Comparison of ENCODE assay signal across 8 cellular contexts in the genomic region with DNA sequence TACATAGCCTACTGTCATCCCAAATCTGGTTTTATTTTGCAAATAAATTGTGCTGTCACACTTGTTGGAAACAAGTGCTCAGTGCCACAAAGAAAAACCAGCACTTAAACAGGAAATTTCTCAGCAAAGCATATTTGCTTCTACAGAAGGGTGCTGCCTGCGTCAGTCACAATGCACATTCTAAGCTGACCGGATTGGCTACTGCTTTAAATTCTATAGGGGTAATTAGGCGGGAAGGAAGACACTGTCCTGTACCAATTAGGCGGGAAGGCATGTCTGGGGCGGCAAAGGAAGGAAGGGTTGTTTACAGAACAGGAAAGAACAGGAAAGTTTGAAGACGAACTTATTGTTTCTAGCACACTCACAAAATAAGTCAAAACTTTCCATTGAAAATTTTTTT. TPM values are rescaled to one million over a fixed set of nuclear protein-coding genes. Genes with fewer than 3 reads are reported as not detected.
A peak's percentile ranks its signal among the peaks of the same experiment; 100 is the strongest.
DNase-seq lines count a peak whose midpoint lies in the region; ATAC-seq and TF ChIP-seq lines count a peak whose summit lies in the region.

No MANE protein-coding gene starts in this region.

- H3K27ac ChIP-seq in ACC112 (ENCODE audit: low read depth, low read length) (peak overlapping the region; percentile 64), adrenal gland (peak overlapping the region in 3 of 5 donors; percentile 16 to 55 (median 36)), tibial artery (no peak overlapping the region)

- H3K4me1 ChIP-seq in ACC112 (ENCODE audit: control insufficient read depth, insufficient read depth, low read length, unreplicated experiment) (peaks cover 53% of the 10 kb centered on the region), adrenal gland (replicated peaks in 1 of 2) (peaks cover 0 to 59% of the 10 kb centered on the region in 2 donors), tibial artery (peaks cover 0 to 54% (median 9%) of the 10 kb centered on the region in 4 donors)

- peak; percentile 23 for ATAC-seq in GM19043 (IDR thresholded peaks at IDR 0.05; ENCODE audit: low read depth, unreplicated experiment)

- H3K9me3 ChIP-seq in adrenal gland (replicated peaks in 1 of 3) (no peaks in the 10 kb centered on the region), tibial artery (no peaks in the 10 kb centered on the region)

- H3K4me3 ChIP-seq in ACC112 (ENCODE audit: low read depth, low read length) (peak overlapping the region; percentile 87), adrenal gland (peak overlapping the region in 1 of 4 donors; percentile 60), tibial artery (peak overlapping the region; percentile 54 to 55)

- H3K79me2 ChIP-seq in ACC112 (ENCODE audit: control insufficient read depth, insufficient read depth, low read length, unreplicated experiment): peaks cover 84% of the 10 kb centered on the region

- no peak for TF ChIP-seq CTCF in adrenal gland (IDR thresholded peaks at IDR 0.05)
- TF ChIP-seq CTCF in tibial artery (IDR thresholded peaks at IDR 0.05): no peak

- no peak overlapping the region for H2AFZ ChIP-seq in ACC112 (ENCODE audit: low read length, unreplicated experiment)

- H3K27me3 ChIP-seq in ACC112 (ENCODE audit: insufficient read depth, low read length) (no peaks in the 10 kb centered on the region), adrenal gland (no peaks in the 10 kb centered on the region), tibial artery (no peaks in the 10 kb centered on the region)

- peak; percentile 3 for DNase-seq in NOMO-1 treated with dmso at 0.1 percent for 144 hours (lab: John Stamatoyannopoulos, UW; ENCODE audit: unreplicated experiment)
- DNase-seq in adrenal gland: peak in 2 of 7 donors; percentile 20 to 34
- DNase-seq in lung microvascular endothelial cell (ENCODE audit: low read depth in 2 of 2): peak; percentile 59 to 81
- peak in 1 of 2 donors; percentile 41 for DNase-seq in tibial artery
- DNase-seq in amniotic stem cell (lab: John Stamatoyannopoulos, UW): no peak
- no peak for DNase-seq in NCI-H2171 (lab: John Stamatoyannopoulos, UW)

- peak in 1 of 2 donors; percentile 10 for TF ChIP-seq POLR2A in adrenal gland (IDR thresholded peaks at IDR 0.05)

- WGBS in adrenal gland, 4 donors: 47 to 70% (median 57%) methylated on average over 6 of the region's 6 CpGs

- H3K36me3 ChIP-seq in ACC112 (ENCODE audit: insufficient read depth, low read length) (peaks cover 35% of the 10 kb centered on the region), adrenal gland (replicated peaks in 1 of 2) (peaks cover 0 to 20% of the 10 kb centered on the region in 2 donors), tibial artery (peaks cover 18 to 20% (median 19%) of the 10 kb centered on the region in 3 donors)

- intact Hi-C loops in adrenal gland (cut with DNase I) (no loop called here), tibial artery (cut with DNase I; ENCODE audit: low total_unique reads) (no loop called here)

RNA-seq across cellular contexts. Expression of a gene that starts 2.8 kb away (rescaled TPM):
- total RNA-seq in adrenal gland (100 to 1,000 TPM in 3 of 8 donors, 10 to 100 TPM in 5; 43.5 to 130 (median 89.5) TPM), lung microvascular endothelial cell (33.9 and 51.2 TPM in 2 replicates)
- polyA plus RNA-seq in adrenal gland: 100 to 1,000 TPM in 2 of 3 donors, 10 to 100 TPM in 1; 92.0 to 128 (median 123) TPM

Comparison
In these comparisons a context has a peak if more than half of its experiments do, and no peak if none do; other contexts are left out.
1. H3K27ac ChIP-seq: peak in ACC112 (single experiment) and adrenal gland (3 of 5); none in tibial artery (0 of 2).
2. DNase-seq: peak in NOMO-1 treated with dmso at 0.1 percent for 144 hours (single experiment) and lung microvascular endothelial cell (2 of 2); none in amniotic stem cell (single experiment) and NCI-H2171 (single experiment).